In the genomic region with DNA sequence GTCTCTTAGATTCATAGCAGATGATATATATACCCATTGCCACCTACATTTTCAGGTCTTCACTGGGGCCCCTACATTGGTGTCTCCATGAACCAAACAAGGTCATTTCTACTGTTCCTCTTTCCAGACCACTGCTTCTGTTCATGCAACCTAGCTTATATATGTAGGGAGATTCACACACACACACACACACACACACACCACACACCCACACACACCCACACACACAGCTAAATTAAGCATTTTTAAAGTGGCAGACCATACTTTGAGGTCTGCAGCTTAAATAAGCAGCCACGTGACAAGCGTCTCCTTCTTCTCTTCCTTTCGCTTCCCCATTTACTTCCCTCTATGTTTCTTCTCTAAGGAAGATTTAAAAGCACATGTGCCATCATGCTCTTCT, we compare ENCODE assay signal across 9 cellular contexts.
A peak's percentile ranks its signal among the peaks of the same experiment; 100 is the strongest.
DNase-seq lines count a peak whose midpoint lies in the region; ATAC-seq, FAIRE-seq and TF ChIP-seq lines count a peak whose summit lies in the region.
"Had no signal": no experiment of that assay in that cellular context is flagged by ENCODE, and none has a peak within 500 bp of the region (broad histone marks: within the 10 kb centered on the region; RNA-seq: fewer than 3 reads in every experiment).

No MANE protein-coding gene starts in this region.

- intact Hi-C loops in Right ventricle myocardium inferior (cut with DNase I) (no loop called here), K562 (cut with micrococcal nuclease) (no loop called here), transverse colon (cut with DNase I; ENCODE audit: low total_unique reads) (no loop called here)

- no peak overlapping the region for H3K27ac Mint-ChIP-seq in type B pancreatic cell
- no peak overlapping the region for H3K27ac Mint-ChIP-seq in T-cell

- H3K36me3 Mint-ChIP-seq in type B pancreatic cell (no peaks in the 10 kb centered on the region), T-cell (no peaks in the 10 kb centered on the region)

- H3K9me1 ChIP-seq in K562 (ENCODE audit: control insufficient read depth, insufficient read depth, low read length) = no peaks in the 10 kb centered on the region

- H3K9me3 Mint-ChIP-seq in type B pancreatic cell = no peaks in the 10 kb centered on the region
- H3K9me3 Mint-ChIP-seq in T-cell = no peaks in the 10 kb centered on the region

- no peaks in the 10 kb centered on the region for H3K27me3 Mint-ChIP-seq in type B pancreatic cell
- H3K27me3 Mint-ChIP-seq in T-cell = peaks cover 0 to 2% of the 10 kb centered on the region in 2 donors

- H3K27ac ChIP-seq in right atrium auricular region (no peak overlapping the region), K562 (ENCODE audit: extremely low read depth, low read depth, low read length) (no peak overlapping the region), transverse colon (peak overlapping the region; percentile 32 to 62 (median 44))

- TF ChIP-seq RAD21 in K562 (CRISPR knock-in tag; conservative IDR thresholded peaks at IDR 0.05 in 1 of 2, IDR thresholded peaks at IDR 0.05 in 1 of 2) = no peak

- peaks cover 0 to 21% of the 10 kb centered on the region in 2 donors for H3K4me1 ChIP-seq in right atrium auricular region
- H3K4me1 ChIP-seq in K562 (replicated peaks in 1 of 2; ENCODE audit: control insufficient read depth in 2 of 2, insufficient read depth in 2 of 2, low read length in 2 of 2) = no peaks in the 10 kb centered on the region
- peaks cover 3 to 50% (median 14%) of the 10 kb centered on the region in 4 donors for H3K4me1 ChIP-seq in transverse colon

- FAIRE-seq in K562 (lab: Jason Lieb, UNC) = no peak

- POLR2A ChIA-PET in K562 (lab: Yijun Ruan, JAX) = no interaction called here
- POLR2A ChIA-PET in T-cell (lab: Charles Lee) = no interaction called here

- no peak overlapping the region for H3K9ac ChIP-seq in K562 (ENCODE audit: insufficient read depth in 1 of 2, low read depth in 2 of 2, low read length in 2 of 2)

- 20% methylated on average over 1 of the region's 3 CpGs for WGBS in K562 (ENCODE audit: insufficient coverage, low coverage, missing lambda C conversion rate)
- WGBS in transverse colon (ENCODE audit: low coverage in 1 of 2), 2 donors = 74 to 100% methylated on average over 2 to 3 of the region's 3 CpGs

- H3K4me1 Mint-ChIP-seq in type B pancreatic cell (ENCODE audit: unreplicated experiment) = no peaks in the 10 kb centered on the region
- H3K4me1 Mint-ChIP-seq in T-cell = peaks cover 4 to 29% (median 9%) of the 10 kb centered on the region in 3 donors

- no peaks in the 10 kb centered on the region for H4K20me1 ChIP-seq in K562 (replicated peaks; ENCODE audit: control insufficient read depth, insufficient read depth, low read length)

- CTCF ChIA-PET in K562 (lab: Yijun Ruan, JAX; ENCODE audit: low intra/inter-chr PET ratio) = no interaction called here
- CTCF ChIA-PET in T-cell (lab: Charles Lee) = interaction anchor here (0.6 to 10.9 kb wide), 2 partner anchors 143 to 144 kb away, joined by 4 to 173 read pairs; a partner anchor contains a TSS

- TF ChIP-seq EP300 in K562 (IDR thresholded peaks at IDR 0.05; ENCODE audit: low read length) (no peak), transverse colon (IDR thresholded peaks at IDR 0.05; ENCODE audit: low read depth) (no peak)

- H3K36me3 ChIP-seq in right atrium auricular region = no peaks in the 10 kb centered on the region
- no peaks in the 10 kb centered on the region for H3K36me3 ChIP-seq in K562 (ENCODE audit: control insufficient read depth, insufficient read depth, low read length)
- H3K36me3 ChIP-seq in transverse colon = no peaks in the 10 kb centered on the region
- H3K36me3 ChIP-seq: adrenal gland had no signal

- H3K4me2 ChIP-seq in K562 (ENCODE audit: insufficient read depth, low read length) = no peak overlapping the region

- no TSS peak for BruUV-seq in K562 (replicated peaks; lab: Mats Ljungman, UMichigan)

- in situ Hi-C loops in K562 (cut with MboI) (loop anchor here (25.0 kb wide), 1 partner anchor 450 kb away; no protein-coding TSS in a partner anchor), transverse colon (cut with MboI; ENCODE audit: low pct_ligation_motif_present in 1 of 4, low pct_unique_long_range_greater_than_20kb in 1 of 4, low sequenced_read_pairs in 3 of 4) (loop anchor here in 2 of 4 donors (10.0 to 25.0 kb wide), 3 partner anchors 143 to 450 kb away; a partner anchor contains a TSS)

- no peaks in the 10 kb centered on the region for H3K27me3 ChIP-seq in right atrium auricular region
- no peaks in the 10 kb centered on the region for H3K27me3 ChIP-seq in K562 (ENCODE audit: control insufficient read depth in 2 of 2, insufficient read depth in 2 of 2, low read length in 2 of 2)
- no peaks in the 10 kb centered on the region for H3K27me3 ChIP-seq in transverse colon
- H3K27me3 ChIP-seq: adrenal gland had no signal

- ATAC-seq in Right ventricle myocardium inferior = peak; percentile 42
- ATAC-seq in HG03354 (IDR thresholded peaks at IDR 0.05; ENCODE audit: poor library complexity, severe bottlenecking, unreplicated experiment) = peak; percentile 32
- ATAC-seq in K562 = no peak
- no peak for ATAC-seq in HG03196 (IDR thresholded peaks at IDR 0.05; ENCODE audit: unreplicated experiment)
- no peak for ATAC-seq in T-cell (replicated peaks in 1 of 4)

- H3K9me3 ChIP-seq in right atrium auricular region = no peaks in the 10 kb centered on the region
- no peaks in the 10 kb centered on the region for H3K9me3 ChIP-seq in K562 (replicated peaks; ENCODE audit: control insufficient read depth, insufficient read depth, low read depth, low read length)
- H3K9me3 ChIP-seq in transverse colon = no peaks in the 10 kb centered on the region
- H3K9me3 ChIP-seq: adrenal gland had no signal

- no peaks in the 10 kb centered on the region for H3K79me2 ChIP-seq in K562 (ENCODE audit: control insufficient read depth, insufficient read depth, low read length)

- H3K4me3 Mint-ChIP-seq in type B pancreatic cell = no peak overlapping the region
- H3K4me3 Mint-ChIP-seq in T-cell = no peak overlapping the region

- H3K4me3 ChIP-seq in right atrium auricular region (no peak overlapping the region), K562 (no peak overlapping the region), transverse colon (no peak overlapping the region)
- H3K4me3 ChIP-seq: adrenal gland had no signal

- no peak for TF ChIP-seq POLR2A in K562 (conservative IDR thresholded peaks at IDR 0.05)
- TF ChIP-seq POLR2A in transverse colon (IDR thresholded peaks at IDR 0.05) = no peak

- no peak overlapping the region for H2AFZ ChIP-seq in K562 (ENCODE audit: low read depth, low read length)

- DNase-seq in Right ventricle myocardium inferior (ENCODE audit: missing footprints) (no peak), right atrium auricular region (ENCODE audit: low spot score) (no peak), K562 (ENCODE audit: extremely low read depth in 1 of 4, low spot score in 3 of 4) (no peak), transverse colon (no peak), type B pancreatic cell (ENCODE audit: extremely low spot score, unreplicated experiment) (no peak), T-cell (no peak)

- TF ChIP-seq CTCF in right atrium auricular region (IDR thresholded peaks at IDR 0.05) = no peak
- no peak for TF ChIP-seq CTCF in K562 (IDR thresholded peaks at IDR 0.05 in 2 of 3, conservative IDR thresholded peaks at IDR 0.05 in 1 of 3; ENCODE audit: insufficient read depth in 2 of 3, low read depth in 1 of 3, low read length in 3 of 3)
- TF ChIP-seq CTCF in transverse colon (IDR thresholded peaks at IDR 0.05) = no peak
- TF ChIP-seq CTCF in type B pancreatic cell (conservative IDR thresholded peaks at IDR 0.05) = no peak

TF ChIP-seq in K562, 482 proteins besides CTCF, POLR2A, EP300 and RAD21:
- peak; percentile 29; the same call in 1 of the 2 replicates for TF ChIP-seq EGR1 (conservative IDR thresholded peaks at IDR 0.05)
- TF ChIP-seq, protein P1, sequence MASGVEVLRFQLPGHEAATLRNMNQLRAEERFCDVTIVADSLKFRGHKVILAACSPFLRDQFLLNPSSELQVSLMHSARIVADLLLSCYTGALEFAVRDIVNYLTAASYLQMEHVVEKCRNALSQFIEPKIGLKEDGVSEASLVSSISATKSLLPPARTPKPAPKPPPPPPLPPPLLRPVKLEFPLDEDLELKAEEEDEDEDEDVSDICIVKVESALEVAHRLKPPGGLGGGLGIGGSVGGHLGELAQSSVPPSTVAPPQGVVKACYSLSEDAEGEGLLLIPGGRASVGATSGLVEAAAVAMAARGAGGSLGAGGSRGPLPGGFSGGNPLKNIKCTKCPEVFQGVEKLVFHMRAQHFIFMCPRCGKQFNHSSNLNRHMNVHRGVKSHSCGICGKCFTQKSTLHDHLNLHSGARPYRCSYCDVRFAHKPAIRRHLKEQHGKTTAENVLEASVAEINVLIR (CRISPR knock-in tag; IDR thresholded peaks at IDR 0.05) = no peak

Comparison
In these comparisons a context has a peak if more than half of its experiments do, and no peak if none do; other contexts are left out.
1. ATAC-seq: peak in Right ventricle myocardium inferior (single experiment) and HG03354 (single experiment); none in K562 (single experiment), HG03196 (single experiment) and T-cell (0 of 4).
2. H3K27ac ChIP-seq: peak in transverse colon (4 of 4); none in right atrium auricular region (0 of 2) and K562 (single experiment).